In the genomic region with DNA sequence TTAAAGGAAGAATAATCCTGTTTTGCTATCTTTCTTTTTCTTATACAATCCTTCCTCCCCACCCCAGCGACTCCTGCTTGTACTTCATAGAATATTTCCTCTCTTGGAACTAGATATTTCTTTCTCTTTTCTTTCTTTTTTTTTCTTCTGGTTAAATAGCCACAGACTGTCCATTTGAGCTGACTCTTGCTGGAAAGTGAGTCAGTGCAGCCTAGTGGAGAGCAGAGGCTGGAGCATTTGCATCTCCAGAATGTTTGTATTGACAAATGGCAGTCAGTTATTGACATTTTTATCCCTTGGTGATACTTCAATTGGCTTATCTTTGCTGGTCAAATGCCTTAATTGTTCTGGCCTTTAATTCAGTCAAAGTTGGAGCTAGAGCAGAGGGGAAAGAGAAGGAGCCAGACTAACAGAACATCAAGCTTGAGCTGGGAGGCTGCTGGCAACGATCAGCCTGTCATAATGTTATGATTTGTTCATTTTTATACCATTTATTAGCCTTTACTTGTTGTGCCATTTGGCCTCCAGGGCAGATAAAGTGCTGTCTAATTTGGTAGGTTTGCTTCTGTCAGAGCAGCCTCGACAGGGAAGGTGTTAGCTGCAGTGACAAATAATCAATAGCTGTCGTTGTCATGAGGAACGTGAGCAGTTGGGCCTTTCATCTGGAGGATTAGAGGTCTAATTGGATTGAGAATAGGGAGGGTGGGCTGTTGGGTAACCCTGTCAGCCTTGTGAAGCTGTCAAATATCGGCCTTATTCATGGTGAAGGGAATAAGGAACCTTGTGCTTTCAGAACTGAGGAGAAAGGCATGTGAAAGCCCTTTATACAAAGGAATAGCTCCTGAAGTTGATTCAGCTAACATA, we compare ENCODE assay signal across 16 cellular contexts.
DNase-seq lines count a peak whose midpoint lies in the region; ATAC-seq and TF ChIP-seq lines count a peak whose summit lies in the region.
"Had no signal": no experiment of that assay in that cellular context is flagged by ENCODE, and none has a peak within 500 bp of the region (broad histone marks: within the 10 kb centered on the region; RNA-seq: fewer than 3 reads in every experiment).

No MANE protein-coding gene starts in this region.

- no peak overlapping the region for H2BK15ac ChIP-seq in mesendoderm (replicated peaks; ENCODE audit: low read depth)

- no peaks in the 10 kb centered on the region for H3K27me3 Mint-ChIP-seq in endodermal cell (ENCODE audit: insufficient read depth)

- no peak overlapping the region for H3K4me2 ChIP-seq in mesendoderm (ENCODE audit: low read length)

- peaks cover 5% of the 10 kb centered on the region for H3K9me3 Mint-ChIP-seq in endodermal cell

- peaks cover 8% of the 10 kb centered on the region for H3K36me3 Mint-ChIP-seq in endodermal cell (ENCODE audit: low read depth)

- no peak overlapping the region for H2BK5ac ChIP-seq in mesendoderm (ENCODE audit: low read length)

- H4K8ac ChIP-seq in mesendoderm (ENCODE audit: low read depth, low read length) = no peak overlapping the region

- H3K9ac ChIP-seq in endodermal cell (ENCODE audit: extremely low read depth, low read length, poor library complexity, severe bottlenecking) (no peak overlapping the region), mesendoderm (ENCODE audit: low read length) (no peak overlapping the region)
- H3K9ac ChIP-seq: parathyroid adenoma had no signal

- no peaks in the 10 kb centered on the region for H3K27me3 ChIP-seq in BJ (ENCODE audit: control insufficient read depth, insufficient read depth, low read length)
- H3K27me3 ChIP-seq in endodermal cell (ENCODE audit: control insufficient read depth, insufficient read depth, low read length, poor library complexity, severe bottlenecking) = no peaks in the 10 kb centered on the region
- no peaks in the 10 kb centered on the region for H3K27me3 ChIP-seq in mesendoderm (ENCODE audit: insufficient read depth, low read length, poor library complexity)
- H3K27me3 ChIP-seq in SJCRH30 = no peaks in the 10 kb centered on the region

- no peak overlapping the region for H3K23ac ChIP-seq in mesendoderm (ENCODE audit: low read length)

- DNase-seq in BJ (ENCODE audit: low read depth) = no peak
- DNase-seq in SK-N-DZ (ENCODE audit: low spot score) = peak; percentile 42
- DNase-seq in endodermal cell = peak; percentile 52
- peak; percentile 83 for DNase-seq in mesendoderm
- no peak for DNase-seq in globus pallidus (ENCODE audit: low spot score)
- DNase-seq in SJCRH30 = no peak
- no peak for DNase-seq in activated gamma-delta T cell treated with Interleukin-2 at 50 U/mL for 16 hours
- DNase-seq: activated CD4-positive, CD25-positive, alpha-beta regulatory T cell treated with anti-CD3 and anti-CD28 coated beads, Interleukin-2, amount 50 U/mL, for 72 hours; activated effector memory CD4-positive, alpha-beta T cell treated with anti-CD3 and anti-CD28 coated beads, Interleukin-2, amount 50 U/mL, for 16 hours; H9; Kasumi-1; NCI-H1105 treated with DMSO at 0.1 percent for 48 hours; NCI-H2107; stimulated activated CD4-positive, alpha-beta T cell treated with anti-CD3 and anti-CD28 coated beads, Interleukin-2, amount 100 ng/mL, for 48 hours had no signal

- H3K4me1 Mint-ChIP-seq in endodermal cell = peaks cover 13% of the 10 kb centered on the region

- H3K18ac ChIP-seq in mesendoderm (ENCODE audit: low read length) = no peak overlapping the region

- no peak overlapping the region for H3K27ac Mint-ChIP-seq in endodermal cell
- H3K27ac Mint-ChIP-seq: H9 had no signal

- TF ChIP-seq CTCF in BJ (IDR thresholded peaks at IDR 0.05; ENCODE audit: insufficient read depth, low read depth, low read length) (peak; percentile 9; the same call in 1 of the 2 replicates), endodermal cell (conservative IDR thresholded peaks at IDR 0.05) (peak; percentile 41)

- H3K79me1 ChIP-seq in mesendoderm (ENCODE audit: low read length) = no peaks in the 10 kb centered on the region

- H3K27ac ChIP-seq in endodermal cell (ENCODE audit: low read depth, low read length) (no peak overlapping the region), mesendoderm (ENCODE audit: low read depth, low read length) (no peak overlapping the region), SJCRH30 (no peak overlapping the region)
- H3K27ac ChIP-seq: parathyroid adenoma had no signal

- H3K36me3 ChIP-seq in BJ (ENCODE audit: control insufficient read depth, insufficient read depth, low read length) = no peaks in the 10 kb centered on the region
- no peaks in the 10 kb centered on the region for H3K36me3 ChIP-seq in endodermal cell (ENCODE audit: control insufficient read depth, insufficient read depth, low read length)
- no peaks in the 10 kb centered on the region for H3K36me3 ChIP-seq in mesendoderm (ENCODE audit: control insufficient read depth, insufficient read depth, low read length)
- H3K36me3 ChIP-seq in SJCRH30 = 0 out of 2 replicates have a peak, but pooled peaks cover 5% of the 10 kb centered on the region

- H3K4ac ChIP-seq in mesendoderm (ENCODE audit: low read depth, low read length) = no peak overlapping the region

- H2AK5ac ChIP-seq in mesendoderm (ENCODE audit: low read length) = no peak overlapping the region

- POLR2A ChIA-PET in BJ (lab: Charles Lee) = no interaction called here

- H2BK120ac ChIP-seq in mesendoderm (ENCODE audit: low read depth, low read length) = no peak overlapping the region

- peak overlapping the region; percentile 36 for H3K56ac ChIP-seq in mesendoderm (ENCODE audit: low read length)

- H4K5ac ChIP-seq in mesendoderm (ENCODE audit: low read length) = no peak overlapping the region

- ATAC-seq in HG02884 (IDR thresholded peaks at IDR 0.05; ENCODE audit: unreplicated experiment) = no peak

- H3K4me3 ChIP-seq in BJ (ENCODE audit: low read depth, low read length) (no peak overlapping the region), endodermal cell (ENCODE audit: low read length) (no peak overlapping the region), mesendoderm (ENCODE audit: low read length) (no peak overlapping the region), SJCRH30 (no peak overlapping the region)

- CTCF ChIA-PET in BJ (lab: Yijun Ruan, JAX) = no interaction called here

- H3K79me2 ChIP-seq in mesendoderm (ENCODE audit: control insufficient read depth, insufficient read depth, low read length) = no peaks in the 10 kb centered on the region
- H3K79me2 ChIP-seq: parathyroid adenoma had no signal

- H3K4me1 ChIP-seq in endodermal cell (ENCODE audit: control insufficient read depth, insufficient read depth, low read length) (no peaks in the 10 kb centered on the region), mesendoderm (ENCODE audit: control insufficient read depth, low read depth, low read length) (peaks cover 4% of the 10 kb centered on the region), SJCRH30 (no peaks in the 10 kb centered on the region)
- H3K4me1 ChIP-seq: parathyroid adenoma had no signal

- H3K4me3 Mint-ChIP-seq in endodermal cell = no peak overlapping the region
- H3K4me3 Mint-ChIP-seq: H9 had no signal

- 57 to 69% methylated on average over 3 to 6 of the region's 6 CpGs for WGBS in endodermal cell (ENCODE audit: insufficient coverage in 1 of 2, insufficient read length in 1 of 2), 2 experiments
- no CpG with 5 or more reads among the region's 6 CpGs for WGBS in mesendoderm (ENCODE audit: extremely low coverage, insufficient coverage, low lambda C conversion rate)

- H3K9me3 ChIP-seq in endodermal cell (ENCODE audit: control insufficient read depth, low read length) (peaks cover 5% of the 10 kb centered on the region), SJCRH30 (replicated peaks) (peaks cover 7% of the 10 kb centered on the region; the same call in 1 of the 2 replicates)

Comparison
In these comparisons a context has a peak if more than half of its experiments do, and no peak if none do; other contexts are left out.
1. DNase-seq: peak in SK-N-DZ (single experiment), endodermal cell (single experiment) and mesendoderm (single experiment); none in BJ (single experiment), globus pallidus (single experiment), SJCRH30 (0 of 2) and activated gamma-delta T cell treated with Interleukin-2 at 50 U/mL for 16 hours (single experiment).